Comparison of ENCODE assay signal across 1 cellular context in genomic region chr1:84611091-84611490, GRCh38.
TF ChIP-seq lines count a peak whose summit lies in the region.

No MANE protein-coding gene starts in this region.

TF ChIP-seq in GM12878, 131 proteins besides CTCF, POLR2A, EP300 and RAD21:
- TF ChIP-seq NFIC (IDR thresholded peaks at IDR 0.05; ENCODE audit: low read depth, low read length) (no peak), TCF7 (IDR thresholded peaks at IDR 0.05; ENCODE audit: borderline replicate concordance) (no peak), SUZ12 (IDR thresholded peaks at IDR 0.05; ENCODE audit: unreplicated experiment) (no peak), MLLT1 (IDR thresholded peaks at IDR 0.05) (no peak), SMAD1 (IDR thresholded peaks at IDR 0.05; ENCODE audit: low read depth, partially characterized antibody) (no peak), EGR1 (IDR thresholded peaks at IDR 0.05; ENCODE audit: borderline replicate concordance in 1 of 2, low read depth in 2 of 2, low read length in 2 of 2) (no peak), SIX5 (IDR thresholded peaks at IDR 0.05; ENCODE audit: low read depth, low read length, severe bottlenecking) (no peak), ZNF217 (IDR thresholded peaks at IDR 0.05) (no peak), CHD1 (IDR thresholded peaks at IDR 0.05; ENCODE audit: low read depth, low read length) (no peak), CBX3 (IDR thresholded peaks at IDR 0.05; ENCODE audit: borderline replicate concordance, low read depth) (no peak)
- TF ChIP-seq, protein P1, sequence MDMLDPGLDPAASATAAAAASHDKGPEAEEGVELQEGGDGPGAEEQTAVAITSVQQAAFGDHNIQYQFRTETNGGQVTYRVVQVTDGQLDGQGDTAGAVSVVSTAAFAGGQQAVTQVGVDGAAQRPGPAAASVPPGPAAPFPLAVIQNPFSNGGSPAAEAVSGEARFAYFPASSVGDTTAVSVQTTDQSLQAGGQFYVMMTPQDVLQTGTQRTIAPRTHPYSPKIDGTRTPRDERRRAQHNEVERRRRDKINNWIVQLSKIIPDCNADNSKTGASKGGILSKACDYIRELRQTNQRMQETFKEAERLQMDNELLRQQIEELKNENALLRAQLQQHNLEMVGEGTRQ (IDR thresholded peaks at IDR 0.05; ENCODE audit: borderline replicate concordance, low read depth, low read length), result no peak
